9 cellular contexts compared by ENCODE assay signal in the genomic region with DNA sequence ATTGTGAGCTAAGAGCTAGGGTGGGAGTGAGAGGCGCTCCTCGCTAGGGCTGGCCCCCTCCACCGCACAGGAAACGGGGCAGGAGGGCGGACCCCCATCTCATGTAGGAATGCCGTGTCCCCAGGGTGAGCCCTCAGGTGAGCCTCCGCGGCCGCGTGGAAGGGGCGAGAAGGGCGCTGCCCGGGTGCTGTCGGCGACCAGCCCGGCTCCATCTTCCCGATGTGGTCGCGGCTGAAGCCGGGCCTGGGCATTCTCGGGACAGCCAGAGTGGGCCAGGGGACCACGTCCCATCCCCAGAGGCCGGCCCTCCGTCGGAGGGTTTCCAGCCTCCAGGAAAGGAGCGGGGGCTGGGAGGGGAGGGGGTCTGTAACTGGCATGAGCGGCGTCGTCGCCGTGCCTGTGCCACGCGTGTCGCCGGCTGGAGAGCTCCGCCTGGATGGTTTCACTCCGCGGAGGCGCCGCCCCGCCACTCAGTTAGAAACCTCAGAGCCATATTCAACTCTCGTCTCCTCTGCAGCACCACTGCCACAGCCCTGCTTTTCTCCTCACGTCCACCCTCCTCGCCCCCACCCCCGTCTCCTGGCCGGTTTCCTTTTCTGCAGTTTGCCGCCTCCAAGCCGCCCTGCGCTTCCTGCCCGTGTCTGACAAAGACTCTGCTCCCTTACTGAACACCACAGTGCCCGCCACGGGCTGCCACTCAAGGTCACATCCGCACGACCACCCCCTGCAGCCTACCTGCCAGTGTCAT. TPM values are rescaled to one million over a fixed set of nuclear protein-coding genes. Genes with fewer than 3 reads are reported as not detected.
A peak's percentile ranks its signal among the peaks of the same experiment; 100 is the strongest.
DNase-seq lines count a peak whose midpoint lies in the region; ATAC-seq, FAIRE-seq and TF ChIP-seq lines count a peak whose summit lies in the region.
"Had no signal": no experiment of that assay in that cellular context is flagged by ENCODE, and none has a peak within 500 bp of the region (broad histone marks: within the 10 kb centered on the region; RNA-seq: fewer than 3 reads in every experiment).

A gene with protein sequence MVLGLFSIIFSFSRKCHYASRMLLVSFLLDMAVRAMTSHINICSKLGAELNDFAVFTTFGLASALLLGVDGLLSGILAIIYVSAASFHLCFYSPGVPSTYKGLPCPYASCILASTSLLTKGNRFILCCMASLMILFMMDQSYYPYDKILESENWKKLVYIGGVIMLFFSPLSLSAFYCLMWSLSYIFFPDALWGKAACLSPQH (plus strand): TSS at position 46 of the 748 bp plus-strand sequence. CDS start 4,903 bp downstream, outside the sequence.

- no peaks in the 10 kb centered on the region for H3K27me3 Mint-ChIP-seq in activated CD4-positive, alpha-beta memory T cell treated with anti-CD3 and anti-CD28 coated beads for 36 hours
- peaks cover 4% of the 10 kb centered on the region for H3K27me3 Mint-ChIP-seq in neural progenitor cell (ENCODE audit: insufficient read depth, low read depth)

- no peak within 1 kb of the TSS for H2AFZ ChIP-seq in neural progenitor cell (replicated peaks)

- TF ChIP-seq CTCF in neural progenitor cell (IDR thresholded peaks at IDR 0.05) (no peak), upper lobe of right lung (IDR thresholded peaks at IDR 0.05) (no peak)

- H4K20me1 ChIP-seq in BLaER1 treated with 17β-estradiol and CSF1 and Interleukin-3, amounts not matched to agents 10 nM and 100 nM, result peaks cover 0 to 14% (median 0%) of the 10 kb centered on the region in 11 experiments; a peak in 2 of 22 replicates
- H4K20me1 ChIP-seq in neural progenitor cell (ENCODE audit: low read depth), result no peaks in the 10 kb centered on the region

- H3K36me3 ChIP-seq in BLaER1 treated with 17β-estradiol and CSF1 and Interleukin-3, amounts not matched to agents 10 nM and 100 nM, result peaks cover 11 to 39% (median 29%) of the 10 kb centered on the region in 11 experiments
- H3K36me3 ChIP-seq in endocrine pancreas (ENCODE audit: control insufficient read depth, insufficient read depth, low read length) (no peaks in the 10 kb centered on the region), neural progenitor cell (no peaks in the 10 kb centered on the region), upper lobe of right lung (peaks cover 10% of the 10 kb centered on the region)

- CTCF ChIA-PET in activated CD4-positive, alpha-beta memory T cell treated with anti-CD3 and anti-CD28 coated beads for 36 hours (lab: Charles Lee), result no interaction called here

- H3K36me3 Mint-ChIP-seq in activated CD4-positive, alpha-beta memory T cell treated with anti-CD3 and anti-CD28 coated beads for 36 hours, result peaks cover 9% of the 10 kb centered on the region
- H3K36me3 Mint-ChIP-seq in neural progenitor cell, result peaks cover 18% of the 10 kb centered on the region

- POLR2A ChIA-PET in activated CD4-positive, alpha-beta memory T cell treated with anti-CD3 and anti-CD28 coated beads for 36 hours (lab: Charles Lee), result interaction anchor here (1.3 kb wide), 1 partner anchor 18 kb away, joined by 4 read pairs; a partner anchor contains a TSS

- peak within 1 kb of the TSS; percentile 40 for H3K4me3 Mint-ChIP-seq in activated CD4-positive, alpha-beta memory T cell treated with anti-CD3 and anti-CD28 coated beads for 36 hours
- no peak within 1 kb of the TSS for H3K4me3 Mint-ChIP-seq in neural progenitor cell

- peaks cover 10% of the 10 kb centered on the region for H3K4me1 Mint-ChIP-seq in activated CD4-positive, alpha-beta memory T cell treated with anti-CD3 and anti-CD28 coated beads for 36 hours (ENCODE audit: low read depth)
- no peaks in the 10 kb centered on the region for H3K4me1 Mint-ChIP-seq in neural progenitor cell

- no peaks in the 10 kb centered on the region for H3K79me2 ChIP-seq in neural progenitor cell (ENCODE audit: low read depth)

- peak within 1 kb of the TSS in 4 of 11 experiments; percentile 1 to 28 (median 9); a peak in 5 of 22 replicates for H3K27ac ChIP-seq in BLaER1 treated with 17β-estradiol and CSF1 and Interleukin-3, amounts not matched to agents 10 nM and 100 nM
- H3K27ac ChIP-seq in neural progenitor cell (no peak within 1 kb of the TSS), upper lobe of right lung (no peak within 1 kb of the TSS)
- H3K27ac ChIP-seq: VCaP had no signal

- H3K9me3 ChIP-seq in BLaER1 treated with 17β-estradiol and CSF1 and Interleukin-3, amounts not matched to agents 10 nM and 100 nM (replicated peaks in 1 of 11), result no peaks in the 10 kb centered on the region
- no peaks in the 10 kb centered on the region for H3K9me3 ChIP-seq in endocrine pancreas (ENCODE audit: control insufficient read depth, low read length)
- H3K9me3 ChIP-seq in neural progenitor cell (ENCODE audit: low read depth), result no peaks in the 10 kb centered on the region
- no peaks in the 10 kb centered on the region for H3K9me3 ChIP-seq in upper lobe of right lung

- no peak for FAIRE-seq in HTR-8/SVneo (lab: Jason Lieb, UNC)

- peak within 1 kb of the TSS in 10 of 11 experiments; percentile 11 to 41 (median 28); a peak in 8 of 22 replicates for H3K9ac ChIP-seq in BLaER1 treated with 17β-estradiol and CSF1 and Interleukin-3, amounts not matched to agents 10 nM and 100 nM
- H3K9ac ChIP-seq in endocrine pancreas (ENCODE audit: control insufficient read depth, insufficient read depth, low read length) (peak within 1 kb of the TSS; percentile 35), neural progenitor cell (no peak within 1 kb of the TSS)

- no peaks in the 10 kb centered on the region for H3K9me3 Mint-ChIP-seq in activated CD4-positive, alpha-beta memory T cell treated with anti-CD3 and anti-CD28 coated beads for 36 hours
- no peaks in the 10 kb centered on the region for H3K9me3 Mint-ChIP-seq in neural progenitor cell

- ATAC-seq in upper lobe of right lung (peak; percentile 54), HG03378 (IDR thresholded peaks at IDR 0.05; ENCODE audit: unreplicated experiment) (no peak)

- H3K4me1 ChIP-seq in BLaER1 treated with 17β-estradiol and CSF1 and Interleukin-3, amounts not matched to agents 10 nM and 100 nM, result peaks cover 13 to 34% (median 20%) of the 10 kb centered on the region in 10 experiments
- H3K4me1 ChIP-seq in endocrine pancreas (ENCODE audit: control insufficient read depth, insufficient read depth, low read length), result no peaks in the 10 kb centered on the region
- H3K4me1 ChIP-seq in neural progenitor cell, result no peaks in the 10 kb centered on the region
- H3K4me1 ChIP-seq in upper lobe of right lung, result peaks cover 9% of the 10 kb centered on the region

- peak; percentile 78 for DNase-seq in activated CD4-positive, alpha-beta memory T cell treated with anti-CD3 and anti-CD28 coated beads for 36 hours
- DNase-seq in neural progenitor cell (ENCODE audit: low spot score) (no peak), upper lobe of right lung (no peak), middle frontal gyrus (ENCODE audit: extremely low spot score, low spot score) (no peak), HTR-8/SVneo (ENCODE audit: insufficient read length, low spot score) (no peak)

- H3K4me3 ChIP-seq in BLaER1 treated with 17β-estradiol and CSF1 and Interleukin-3, amounts not matched to agents 10 nM and 100 nM, result peak within 1 kb of the TSS in 7 of 10 experiments; percentile 12 to 56 (median 28); a peak in 7 of 20 replicates
- H3K4me3 ChIP-seq in endocrine pancreas (ENCODE audit: control insufficient read depth, insufficient read depth, low read length) (no peak within 1 kb of the TSS), neural progenitor cell (no peak within 1 kb of the TSS), upper lobe of right lung (peak within 1 kb of the TSS; percentile 47)

- H3F3A ChIP-seq in neural progenitor cell (ENCODE audit: low read depth), result no peaks in the 10 kb centered on the region

- H3K4me2 ChIP-seq in BLaER1 treated with 17β-estradiol and CSF1 and Interleukin-3, amounts not matched to agents 10 nM and 100 nM, result peak within 1 kb of the TSS; percentile 66 to 83 (median 73)
- no peak within 1 kb of the TSS for H3K4me2 ChIP-seq in neural progenitor cell

- H3K27me3 ChIP-seq in BLaER1 treated with 17β-estradiol and CSF1 and Interleukin-3, amounts not matched to agents 10 nM and 100 nM, result peaks cover 0 to 11% (median 0%) of the 10 kb centered on the region in 11 experiments; a peak in 4 of 22 replicates
- no peaks in the 10 kb centered on the region for H3K27me3 ChIP-seq in endocrine pancreas (ENCODE audit: control insufficient read depth, insufficient read depth, low read length)
- H3K27me3 ChIP-seq in neural progenitor cell, result no peaks in the 10 kb centered on the region
- H3K27me3 ChIP-seq in upper lobe of right lung, result no peaks in the 10 kb centered on the region

- no peak within 1 kb of the TSS for H3K27ac Mint-ChIP-seq in activated CD4-positive, alpha-beta memory T cell treated with anti-CD3 and anti-CD28 coated beads for 36 hours
- H3K27ac Mint-ChIP-seq in neural progenitor cell, result peak within 1 kb of the TSS; percentile 20

- intact Hi-C loops in activated CD4-positive, alpha-beta memory T cell treated with anti-CD3 and anti-CD28 coated beads for 36 hours (cut with micrococcal nuclease), result no loop called here
- intact Hi-C loops in upper lobe of right lung (cut with DNase I), result no loop called here

RNA-seq across cellular contexts. Expression of the gene that starts here (rescaled TPM):
- under 1 TPM; 0.15 to 0.33 TPM for total RNA-seq in activated CD4-positive, alpha-beta memory T cell treated with anti-CD3 and anti-CD28 coated beads for 36 hours
- total RNA-seq in neural progenitor cell (ENCODE audit: low replicate concordance), result 0.31 and 0.47 TPM in 2 replicates
- total RNA-seq in upper lobe of right lung, result not detected

Comparison
In these comparisons a context has a peak if more than half of its experiments do, and no peak if none do; other contexts are left out.
1. Peak in DNase-seq in activated CD4-positive, alpha-beta memory T cell treated with anti-CD3 and anti-CD28 coated beads for 36 hours; RNA of the gene not detected or under 1 TPM.
2. Peak in ATAC-seq and H3K4me3 ChIP-seq in upper lobe of right lung; RNA of the gene not detected or under 1 TPM.
3. H3K4me3 ChIP-seq: peak in BLaER1 treated with 17β-estradiol and CSF1 and Interleukin-3, amounts not matched to agents 10 nM and 100 nM (7 of 10); none in endocrine pancreas (single experiment) and neural progenitor cell (single experiment).